In the genomic region with DNA sequence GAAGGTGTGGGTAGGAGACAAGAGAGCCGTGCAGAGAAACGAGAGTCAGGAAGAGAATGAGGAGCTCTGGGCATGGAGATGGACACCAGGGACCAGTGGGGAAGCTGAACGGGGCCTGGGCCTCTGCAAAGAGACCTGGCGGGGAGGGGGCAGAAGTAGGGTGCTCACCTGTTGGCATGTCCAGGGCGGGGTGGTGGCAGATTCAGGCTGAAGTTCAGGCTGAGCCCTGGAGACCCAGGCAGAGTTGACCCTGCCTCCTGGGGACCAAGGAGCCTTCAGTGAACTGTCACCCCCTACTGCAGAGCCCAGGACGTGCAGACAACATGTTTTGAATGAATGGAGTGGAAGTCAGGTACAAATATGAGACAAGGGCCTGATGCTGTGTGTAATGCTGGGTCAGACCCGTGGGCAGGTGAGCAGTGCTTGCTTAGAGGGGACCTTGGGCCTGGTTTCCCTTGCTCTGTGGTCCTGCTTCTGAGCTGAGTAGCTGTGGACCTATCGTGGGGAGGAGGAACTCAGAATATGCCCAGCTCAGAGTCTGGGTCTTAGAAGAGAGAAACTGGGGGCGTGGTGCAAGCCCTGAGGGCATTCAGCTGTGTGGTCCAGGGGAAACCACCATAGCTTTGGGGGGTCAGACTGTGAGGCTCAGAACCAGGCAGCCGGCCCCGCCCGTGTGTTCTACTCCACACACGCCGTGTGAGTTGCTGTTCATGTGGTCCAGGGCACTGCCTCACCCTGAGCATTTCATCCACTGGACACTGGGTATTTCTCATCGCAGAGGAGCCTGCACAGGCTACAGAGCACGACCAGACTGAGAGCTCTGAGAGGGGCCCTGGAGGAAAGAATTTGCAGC, we compare ENCODE assay signal across 15 cellular contexts. TPM values are rescaled to one million over a fixed set of nuclear protein-coding genes. Genes with fewer than 3 reads are reported as not detected.
"Had no signal": no experiment of that assay in that cellular context is flagged by ENCODE, and none has a peak within 500 bp of the region (broad histone marks: within the 10 kb centered on the region; RNA-seq: fewer than 3 reads in every experiment).

No MANE protein-coding gene starts in this region.

- H3K4me1 ChIP-seq: suprapubic skin had no signal

- H3K4me3 ChIP-seq: body of pancreas, suprapubic skin had no signal

- H3K27ac Mint-ChIP-seq: type B pancreatic cell had no signal

- H3K9me3 ChIP-seq: body of pancreas, suprapubic skin had no signal

- DNase-seq: activated effector memory CD4-positive, alpha-beta T cell treated with Interleukin-2 at 50 U/mL for 16 hours; activated T-cell treated with anti-CD3 and anti-CD28 coated beads, Interleukin-2, amount 50 U/mL, for 1 hour; body of pancreas; caudate nucleus; erythroblast; retina; stimulated activated CD4-positive, alpha-beta T cell treated with anti-CD3 and anti-CD28 coated beads, Interleukin-15, amount 100 ng/mL, for 24 hours; stimulated activated CD4-positive, alpha-beta T cell treated with anti-CD3 and anti-CD28 coated beads, Interleukin-4, amount 100 ng/mL, for 24 hours; stimulated activated naive CD8-positive, alpha-beta T cell treated with anti-CD3 and anti-CD28 coated beads, Interleukin-15, Interleukin-2, amounts not matched to agents 100 U/mL and 50 U/mL, for 24 hours had no signal

- H3K9me3 Mint-ChIP-seq: activated naive CD4-positive, alpha-beta T cell treated with anti-CD3 and anti-CD28 coated beads, Interleukin-2, amount 50 U/mL, for 72 hours; type B pancreatic cell had no signal

- H3K27me3 ChIP-seq: body of pancreas, suprapubic skin had no signal

- ATAC-seq: activated CD4-positive, CD25-positive, alpha-beta regulatory T cell treated with anti-CD3 and anti-CD28 coated beads, Interleukin-2, amount 50 U/mL, for 24 hours; activated naive CD4-positive, alpha-beta T cell treated with anti-CD3 and anti-CD28 coated beads, Interleukin-2, amount 50 U/mL, for 72 hours; body of pancreas; stimulated activated naive CD8-positive, alpha-beta T cell treated with anti-CD3 and anti-CD28 coated beads, Interleukin-15, Interleukin-2, amounts not matched to agents 100 U/mL and 50 U/mL, for 24 hours had no signal

- H3K36me3 ChIP-seq: suprapubic skin had no signal

- H3K36me3 Mint-ChIP-seq: activated naive CD4-positive, alpha-beta T cell treated with anti-CD3 and anti-CD28 coated beads, Interleukin-2, amount 50 U/mL, for 72 hours; type B pancreatic cell had no signal

- H3K27ac ChIP-seq: body of pancreas, suprapubic skin had no signal

- H3K4me3 Mint-ChIP-seq: type B pancreatic cell had no signal

- H3K27me3 Mint-ChIP-seq: type B pancreatic cell had no signal

RNA-seq across cellular contexts. Expression of a gene that starts 21.3 kb away (rescaled TPM):
- total RNA-seq: body of pancreas, lung microvascular endothelial cell, skeletal muscle tissue had no signal
